ENCODE assay signal across 17 cellular contexts in the genomic region with DNA sequence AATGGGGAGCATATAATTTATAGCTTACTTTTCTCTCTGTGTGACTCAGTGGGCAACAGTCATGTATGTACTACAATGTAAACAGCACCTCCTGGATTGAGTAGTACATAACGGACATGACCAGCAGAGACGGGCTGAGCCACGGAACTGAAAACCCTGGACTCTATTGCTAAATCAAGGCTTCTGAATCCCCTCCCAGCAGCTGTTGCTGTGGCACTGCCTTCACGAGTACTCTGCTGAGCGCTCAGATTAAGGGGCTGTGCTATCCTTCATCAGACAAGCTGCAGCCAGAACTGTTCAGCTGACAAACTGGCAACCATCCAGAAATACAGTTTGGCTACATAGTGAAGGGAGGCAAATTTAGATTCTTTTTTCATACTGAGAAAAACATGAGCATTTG.
DNase-seq lines count a peak whose midpoint lies in the region; ATAC-seq and TF ChIP-seq lines count a peak whose summit lies in the region.
"Had no signal": no experiment of that assay in that cellular context is flagged by ENCODE, and none has a peak within 500 bp of the region (broad histone marks: within the 10 kb centered on the region; RNA-seq: fewer than 3 reads in every experiment).

No MANE protein-coding gene starts in this region.

- H3K27ac ChIP-seq in PC-3 (ENCODE audit: low read length) = no peak overlapping the region
- H3K27ac ChIP-seq in PC-9 = no peak overlapping the region
- H3K27ac ChIP-seq: RWPE1, skin epidermis had no signal

- BruUV-seq in PC-3 (replicated peaks; lab: Mats Ljungman, UMichigan) (no TSS peak), PC-9 (replicated peaks; lab: Mats Ljungman, UMichigan) (no TSS peak)

- no peaks in the 10 kb centered on the region for H4K20me1 ChIP-seq in PC-3 (ENCODE audit: low read length)
- H4K20me1 ChIP-seq in PC-9 (ENCODE audit: insufficient read depth) = no peaks in the 10 kb centered on the region

- ATAC-seq in PC-3 (no peak; the same call in 1 of the 2 replicates), GM18867 (IDR thresholded peaks at IDR 0.05; ENCODE audit: unreplicated experiment) (no peak)

- H3K4me1 ChIP-seq in PC-3 (ENCODE audit: insufficient read depth, low read length) (peaks cover 21% of the 10 kb centered on the region), PC-9 (replicated peaks; ENCODE audit: insufficient read depth) (peaks cover 20% of the 10 kb centered on the region)

- DNase-seq in COR-L47 (lab: John Stamatoyannopoulos, UW) = peak; percentile 19
- peak; percentile 74 for DNase-seq in NCI-H1092 (lab: John Stamatoyannopoulos, UW)
- DNase-seq in PC-3 = peak; percentile 31
- peak; percentile 2 for DNase-seq in fibroblast of pulmonary artery (ENCODE audit: low read depth)
- DNase-seq in CD1c-positive myeloid dendritic cell (ENCODE audit: extremely low spot score) = no peak
- DNase-seq in PC-9 = no peak
- DNase-seq in SW480 (ENCODE audit: low spot score) = no peak
- DNase-seq: activated CD4-positive, alpha-beta T cell treated with anti-CD3 and anti-CD28 coated beads, Interleukin-2, amount 50 U/mL, for 1 hour; activated naive CD8-positive, alpha-beta T cell treated with anti-CD3 and anti-CD28 coated beads, Interleukin-2, amount 10 ng/mL, durations not matched to agents 7 days and 5 days; activated T-cell treated with anti-CD3 and anti-CD28 coated beads, Interleukin-2, amount 50 U/mL, for 1 hour; central memory CD4-positive, alpha-beta T cell; NCI-H446 treated with DMSO at 0.1 percent for 48 hours; stimulated activated naive CD4-positive, alpha-beta T cell treated with Interleukin-2 at 50 U/mL for 16 hours; T-helper 9 cell had no signal

- no peaks in the 10 kb centered on the region for H3K9me2 ChIP-seq in PC-3 (replicated peaks; ENCODE audit: low read length)
- H3K9me2 ChIP-seq in PC-9 (ENCODE audit: insufficient read depth) = no peaks in the 10 kb centered on the region

- no peaks in the 10 kb centered on the region for H3K27me3 ChIP-seq in PC-3 (ENCODE audit: low read length)
- H3K27me3 ChIP-seq in PC-9 (ENCODE audit: insufficient read depth, low read depth) = no peaks in the 10 kb centered on the region

- POLR2A ChIA-PET in PC-3 (lab: Charles Lee; ENCODE audit: unreplicated experiment) (no interaction called here), PC-9 (lab: Charles Lee; ENCODE audit: unreplicated experiment) (no interaction called here)

- no peak overlapping the region for H3K4me2 ChIP-seq in PC-3 (ENCODE audit: low read length)
- H3K4me2 ChIP-seq in PC-9 = no peak overlapping the region

- intact Hi-C loops in PC-3 (cut with micrococcal nuclease) = no loop called here
- intact Hi-C loops in PC-9 (cut with micrococcal nuclease; ENCODE audit: unreplicated experiment) = no loop called here

- H3K36me3 ChIP-seq in PC-3 (ENCODE audit: low read depth, low read length) (no peaks in the 10 kb centered on the region), PC-9 (ENCODE audit: low read depth) (no peaks in the 10 kb centered on the region)

- no peak overlapping the region for H3K9ac ChIP-seq in PC-3 (ENCODE audit: low read length)

- H3K79me2 ChIP-seq in PC-3 (ENCODE audit: low read length) = no peaks in the 10 kb centered on the region
- H3K79me2 ChIP-seq in PC-9 (ENCODE audit: low read depth) = no peaks in the 10 kb centered on the region

- H3K4me3 ChIP-seq in PC-3 (ENCODE audit: low read length) (no peak overlapping the region), fibroblast of pulmonary artery (replicated peaks; ENCODE audit: low read depth, low read length) (no peak overlapping the region), PC-9 (no peak overlapping the region)
- H3K4me3 ChIP-seq: skin epidermis had no signal

- no peak overlapping the region for H2AFZ ChIP-seq in PC-3 (ENCODE audit: low read length)
- H2AFZ ChIP-seq in PC-9 = no peak overlapping the region

- CTCF ChIA-PET in PC-3 (lab: Charles Lee) (no interaction called here), PC-9 (lab: Charles Lee) (no interaction called here)

- H3F3A ChIP-seq in PC-3 (ENCODE audit: low read length, unreplicated experiment) (no peaks in the 10 kb centered on the region), PC-9 (ENCODE audit: insufficient read depth, low read depth) (peaks cover 12% of the 10 kb centered on the region)

- no peak for TF ChIP-seq CTCF in PC-3 (conservative IDR thresholded peaks at IDR 0.05; ENCODE audit: low read depth, low read length)
- TF ChIP-seq CTCF in fibroblast of pulmonary artery (IDR thresholded peaks at IDR 0.05; ENCODE audit: low read length, missing control alignments) = no peak
- no peak for TF ChIP-seq CTCF in PC-9 (conservative IDR thresholded peaks at IDR 0.05)

- H3K9me3 ChIP-seq in PC-3 (ENCODE audit: low read length) (no peaks in the 10 kb centered on the region), PC-9 (ENCODE audit: insufficient read depth, low read depth) (no peaks in the 10 kb centered on the region; the same call in 1 of the 2 replicates)

Comparison
In these comparisons a context has a peak if more than half of its experiments do, and no peak if none do; other contexts are left out.
1. DNase-seq: peak in COR-L47 (single experiment), NCI-H1092 (single experiment), PC-3 (single experiment) and fibroblast of pulmonary artery (single experiment); none in CD1c-positive myeloid dendritic cell (single experiment), PC-9 (0 of 2) and SW480 (single experiment).